33 cellular contexts compared by ENCODE assay signal in the genomic region with DNA sequence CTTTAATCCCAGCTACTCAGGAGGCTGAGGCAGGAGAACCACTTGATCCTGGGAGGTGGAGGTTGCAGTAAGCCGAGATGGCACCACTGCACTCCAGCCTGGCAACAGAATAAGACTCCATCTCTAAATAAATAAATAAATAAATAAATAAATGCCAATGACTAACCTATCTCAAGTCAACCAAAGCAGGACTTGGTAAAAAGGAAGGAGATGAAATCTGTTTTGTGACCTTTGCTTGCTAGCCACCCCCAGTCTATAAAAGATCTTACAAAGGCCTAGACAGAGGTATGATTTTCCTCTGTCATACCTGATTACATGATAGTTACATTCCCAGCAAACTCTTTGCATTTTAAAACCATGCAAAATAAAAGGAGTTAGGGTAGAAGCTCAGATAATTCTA. TPM values are rescaled to one million over a fixed set of nuclear protein-coding genes. Genes with fewer than 3 reads are reported as not detected.
"Had no signal": no experiment of that assay in that cellular context is flagged by ENCODE, and none has a peak within 500 bp of the region (broad histone marks: within the 10 kb centered on the region; RNA-seq: fewer than 3 reads in every experiment).

No MANE protein-coding gene starts in this region.

- H3K27me3 ChIP-seq: brain microvascular endothelial cell, foreskin keratinocyte, gastrocnemius medialis, heart left ventricle had no signal

- H3K27ac ChIP-seq: brain microvascular endothelial cell, esophagus muscularis mucosa, foreskin keratinocyte, gastrocnemius medialis, heart left ventricle had no signal

- H3K36me3 ChIP-seq: brain microvascular endothelial cell, esophagus muscularis mucosa, gastrocnemius medialis, heart left ventricle had no signal

- H3K9me3 Mint-ChIP-seq: activated CD4-positive, alpha-beta memory T cell treated with anti-CD3 and anti-CD28 coated beads, Interleukin-2, amount 10 ng/mL, durations not matched to agents 7 days and 5 days; activated CD4-positive, alpha-beta T cell treated with anti-CD3 and anti-CD28 coated beads, Interleukin-2, amount 10 ng/mL, durations not matched to agents 7 days and 5 days; activated T-cell treated with anti-CD3 and anti-CD28 coated beads, Interleukin-2, amount 50 U/mL, for 24 hours; activated T-cell treated with anti-CD3 and anti-CD28 coated beads, Interleukin-2, amount 50 U/mL, for 72 hours had no signal

- DNase-seq: activated CD4-positive, alpha-beta memory T cell treated with anti-CD3 and anti-CD28 coated beads, Interleukin-2, amount 10 ng/mL, durations not matched to agents 7 days and 5 days; activated CD4-positive, alpha-beta T cell treated with anti-CD3 and anti-CD28 coated beads for 1 hour; activated CD4-positive, alpha-beta T cell treated with anti-CD3 and anti-CD28 coated beads for 4 hours; activated CD4-positive, alpha-beta T cell treated with anti-CD3 and anti-CD28 coated beads, Interleukin-2, amount 10 ng/mL, durations not matched to agents 7 days and 5 days; activated CD4-positive, alpha-beta T cell treated with anti-CD3 and anti-CD28 coated beads, Interleukin-2, amount 50 U/mL, for 4 hours; activated CD4-positive, CD25-positive, alpha-beta regulatory T cell; activated CD8-positive, alpha-beta memory T cell treated with anti-CD3 and anti-CD28 coated beads, Interleukin-2, amount 50 U/mL, for 48 hours; activated effector memory CD4-positive, alpha-beta T cell treated with Interleukin-2 at 50 U/mL for 16 hours; activated gamma-delta T cell treated with Interleukin-2 at 50 U/mL for 16 hours; activated naive CD4-positive, alpha-beta T cell treated with anti-CD3 and anti-CD28 coated beads, Interleukin-2, amount 50 U/mL, for 16 hours; activated naive CD4-positive, alpha-beta T cell treated with Interleukin-2 at 50 U/mL for 16 hours; activated T-cell treated with anti-CD3 and anti-CD28 coated beads for 4 hours; activated T-cell treated with anti-CD3 and anti-CD28 coated beads, Interleukin-2, amount 50 U/mL, for 24 hours; activated T-cell treated with anti-CD3 and anti-CD28 coated beads, Interleukin-2, amount 50 U/mL, for 72 hours; amniotic stem cell; anterior cingulate cortex; brain microvascular endothelial cell; cortex of kidney; effector CD8-positive, alpha-beta T cell; erythroblast; foreskin keratinocyte; gastrocnemius medialis; glutamatergic neuron; T-helper 2 cell had no signal

- H3K4me1 ChIP-seq: gastrocnemius medialis had no signal

- H3K27ac Mint-ChIP-seq: activated CD4-positive, alpha-beta memory T cell treated with anti-CD3 and anti-CD28 coated beads, Interleukin-2, amount 10 ng/mL, durations not matched to agents 7 days and 5 days; activated CD4-positive, alpha-beta T cell treated with anti-CD3 and anti-CD28 coated beads, Interleukin-2, amount 10 ng/mL, durations not matched to agents 7 days and 5 days; activated naive CD8-positive, alpha-beta T cell; activated T-cell treated with anti-CD3 and anti-CD28 coated beads, Interleukin-2, amount 50 U/mL, for 24 hours; activated T-cell treated with anti-CD3 and anti-CD28 coated beads, Interleukin-2, amount 50 U/mL, for 72 hours had no signal

- H3K9me3 ChIP-seq: esophagus muscularis mucosa, gastrocnemius medialis, heart left ventricle had no signal

- H3K4me3 Mint-ChIP-seq: activated CD4-positive, alpha-beta memory T cell treated with anti-CD3 and anti-CD28 coated beads, Interleukin-2, amount 10 ng/mL, durations not matched to agents 7 days and 5 days; activated CD4-positive, alpha-beta T cell treated with anti-CD3 and anti-CD28 coated beads, Interleukin-2, amount 10 ng/mL, durations not matched to agents 7 days and 5 days; activated naive CD8-positive, alpha-beta T cell; activated T-cell treated with anti-CD3 and anti-CD28 coated beads, Interleukin-2, amount 50 U/mL, for 24 hours; activated T-cell treated with anti-CD3 and anti-CD28 coated beads, Interleukin-2, amount 50 U/mL, for 72 hours had no signal

- H3K4me3 ChIP-seq: esophagus muscularis mucosa, gastrocnemius medialis, heart left ventricle had no signal

- H3K36me3 Mint-ChIP-seq: activated naive CD8-positive, alpha-beta T cell had no signal

RNA-seq across cellular contexts. Expression of a gene that starts 21.0 kb away (rescaled TPM):
- total RNA-seq: activated CD4-positive, alpha-beta memory T cell treated with anti-CD3 and anti-CD28 coated beads, Interleukin-2, amount 10 ng/mL, durations not matched to agents 7 days and 5 days; activated CD4-positive, alpha-beta T cell treated with anti-CD3 and anti-CD28 coated beads, Interleukin-2, amount 10 ng/mL, durations not matched to agents 7 days and 5 days; activated T-cell treated with anti-CD3 and anti-CD28 coated beads, Interleukin-2, amount 50 U/mL, for 72 hours; astrocyte; bronchial epithelial cell; chondrocyte; dermis microvascular lymphatic vessel endothelial cell; foreskin keratinocyte; T-helper 1 cell treated with Interleukin-12 subunit alpha and Interleukin-12 subunit beta and Interleukin-4 antibody, amounts not matched to agents 30 ng/mL and 1 ng/mL, for 36 hours had no signal

RNA-seq across cellular contexts. Expression of a gene that starts 22.8 kb away (rescaled TPM):
- total RNA-seq: activated CD4-positive, alpha-beta memory T cell treated with anti-CD3 and anti-CD28 coated beads, Interleukin-2, amount 10 ng/mL, durations not matched to agents 7 days and 5 days; cardiac septum; chondrocyte; dermis microvascular lymphatic vessel endothelial cell; esophagus muscularis mucosa; foreskin keratinocyte; gastrocnemius medialis; heart left ventricle had no signal

RNA-seq across cellular contexts. Expression of a gene that starts 53.7 kb away (rescaled TPM):
- total RNA-seq: activated CD4-positive, alpha-beta memory T cell treated with anti-CD3 and anti-CD28 coated beads, Interleukin-2, amount 10 ng/mL, durations not matched to agents 7 days and 5 days; activated CD4-positive, alpha-beta T cell treated with anti-CD3 and anti-CD28 coated beads, Interleukin-2, amount 10 ng/mL, durations not matched to agents 7 days and 5 days; activated T-cell treated with anti-CD3 and anti-CD28 coated beads, Interleukin-2, amount 50 U/mL, for 72 hours; astrocyte; bronchial epithelial cell; chondrocyte; dermis microvascular lymphatic vessel endothelial cell; esophagus muscularis mucosa; foreskin keratinocyte; T-helper 1 cell treated with Interleukin-12 subunit alpha and Interleukin-12 subunit beta and Interleukin-4 antibody, amounts not matched to agents 30 ng/mL and 1 ng/mL, for 36 hours had no signal
